13 cellular contexts compared by ENCODE assay signal in genomic region chr6:141107562-141108160, GRCh38.
DNase-seq lines count a peak whose midpoint lies in the region; TF ChIP-seq lines count a peak whose summit lies in the region.
"Had no signal": no experiment of that assay in that cellular context is flagged by ENCODE, and none has a peak within 500 bp of the region (broad histone marks: within the 10 kb centered on the region; RNA-seq: fewer than 3 reads in every experiment).

No MANE protein-coding gene starts in this region.

- no peaks in the 10 kb centered on the region for H3K79me2 ChIP-seq in osteoblast (ENCODE audit: insufficient read depth, low read length)

- H3K9me3 ChIP-seq in osteoblast (ENCODE audit: low read depth, low read length) (no peaks in the 10 kb centered on the region), WERI-Rb-1 (ENCODE audit: severe bottlenecking) (no peaks in the 10 kb centered on the region)

- DNase-seq in EL (peak; percentile 63), astrocyte of the hippocampus (ENCODE audit: low read depth, low spot score) (peak; percentile 56), iris pigment epithelial cell (ENCODE audit: low read depth) (peak; percentile 37), osteoblast (ENCODE audit: insufficient read length, low spot score, missing footprints) (no peak), WERI-Rb-1 (no peak), nucleus accumbens (lab: John Stamatoyannopoulos, UW) (no peak)
- DNase-seq in stimulated activated CD4-positive, alpha-beta T cell treated with anti-CD3 and anti-CD28 coated beads, Interleukin-2, amount 100 ng/mL, for 24 hours, result no peak
- DNase-seq: activated CD4-positive, alpha-beta T cell treated with anti-CD3 and anti-CD28 coated beads, Interleukin-2, amount 50 U/mL, for 1 hour; CD8-positive, alpha-beta T cell; effector memory CD4-positive, alpha-beta T cell; NCI-H510A; stomach had no signal

- H3K36me3 ChIP-seq in osteoblast (ENCODE audit: insufficient read depth, low read length) (no peaks in the 10 kb centered on the region), WERI-Rb-1 (no peaks in the 10 kb centered on the region)
- H3K36me3 ChIP-seq: stomach had no signal

- H3K4me3 ChIP-seq in osteoblast (ENCODE audit: insufficient read depth, low read length), result no peak overlapping the region
- H3K4me3 ChIP-seq in WERI-Rb-1 (ENCODE audit: low read depth, low read length), result no peak overlapping the region
- H3K4me3 ChIP-seq: stomach had no signal

- no peak overlapping the region for H3K4me2 ChIP-seq in osteoblast (ENCODE audit: insufficient read depth, low read length)

- H3K27ac ChIP-seq in osteoblast (ENCODE audit: low read depth, low read length) (no peak overlapping the region), WERI-Rb-1 (no peak overlapping the region)
- H3K27ac ChIP-seq: stomach had no signal

- H4K20me1 ChIP-seq in osteoblast (ENCODE audit: insufficient read depth, low read length), result no peaks in the 10 kb centered on the region

- no peak overlapping the region for H2AFZ ChIP-seq in osteoblast (ENCODE audit: low read length)

- TF ChIP-seq CTCF in osteoblast (IDR thresholded peaks at IDR 0.05; ENCODE audit: extremely low read depth, low read depth, low read length), result no peak
- no peak for TF ChIP-seq CTCF in WERI-Rb-1 (IDR thresholded peaks at IDR 0.05; ENCODE audit: low read depth, low read length)

- peak; percentile 59; the same call in 1 of the 2 replicates for TF ChIP-seq EP300 in Ishikawa (IDR thresholded peaks at IDR 0.05; ENCODE audit: borderline replicate concordance)

- H3K4me1 ChIP-seq in osteoblast (ENCODE audit: insufficient read depth, low read length), result peaks cover 2% of the 10 kb centered on the region
- H3K4me1 ChIP-seq: stomach had no signal

- no peak for TF ChIP-seq RAD21 in Ishikawa (IDR thresholded peaks at IDR 0.05; ENCODE audit: low read depth)

- H3K27me3 ChIP-seq in osteoblast (ENCODE audit: insufficient read depth, low read length) (no peaks in the 10 kb centered on the region), WERI-Rb-1 (ENCODE audit: insufficient read depth, low read depth, severe bottlenecking) (no peaks in the 10 kb centered on the region)
- H3K27me3 ChIP-seq: stomach had no signal

TF ChIP-seq in Ishikawa, 13 proteins besides CTCF, POLR2A, EP300 and RAD21:
- TF ChIP-seq TCF12 (IDR thresholded peaks at IDR 0.05; ENCODE audit: low read depth), result peak; percentile 27; the same call in 1 of the 2 replicates
- peak; percentile 33 for TF ChIP-seq NFIC (IDR thresholded peaks at IDR 0.05)
- TF ChIP-seq CREB1 (IDR thresholded peaks at IDR 0.05; ENCODE audit: low read depth), result no peak
- no peak for TF ChIP-seq TAF1 (IDR thresholded peaks at IDR 0.05; ENCODE audit: low read depth)
- no peak for TF ChIP-seq TEAD4 (IDR thresholded peaks at IDR 0.05)

Comparison
In these comparisons a context has a peak if more than half of its experiments do, and no peak if none do; other contexts are left out.
1. DNase-seq: peak in EL (single experiment), astrocyte of the hippocampus (single experiment) and iris pigment epithelial cell (single experiment); none in osteoblast (single experiment), stimulated activated CD4-positive, alpha-beta T cell treated with anti-CD3 and anti-CD28 coated beads, Interleukin-2, amount 100 ng/mL, for 24 hours (0 of 2), WERI-Rb-1 (single experiment) and nucleus accumbens (0 of 56).